ENCODE assay signal across 25 cellular contexts in the genomic region with DNA sequence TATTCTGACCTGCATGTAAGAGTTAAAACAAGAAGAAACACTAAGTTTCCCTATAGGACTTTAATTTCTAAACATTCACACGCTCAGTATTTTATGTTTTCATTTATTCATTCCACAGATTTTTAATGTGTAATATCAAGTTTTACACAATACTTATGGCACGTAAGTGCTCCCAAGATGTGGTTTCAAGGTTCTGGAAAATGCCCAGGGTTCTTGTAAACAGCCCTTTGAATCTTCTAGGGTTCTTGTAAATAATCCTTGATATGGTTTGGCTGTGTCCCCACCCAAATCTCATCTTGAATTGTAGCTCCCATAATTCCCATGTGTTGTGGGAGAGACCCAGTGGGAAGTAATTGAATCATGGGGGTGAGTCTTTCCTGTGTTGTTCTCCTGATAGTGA.
"Had no signal": no experiment of that assay in that cellular context is flagged by ENCODE, and none has a peak within 500 bp of the region (broad histone marks: within the 10 kb centered on the region; RNA-seq: fewer than 3 reads in every experiment).

No MANE protein-coding gene starts in this region.

- H3K4me3 ChIP-seq: coronary artery, dorsolateral prefrontal cortex, esophagus muscularis mucosa, gastrocnemius medialis, heart right ventricle, left lung, lower lobe of right lung had no signal

- FAIRE-seq: colon, endothelial cell of umbilical vein, islet of Langerhans, keratinocyte had no signal

- H3K9me3 ChIP-seq: esophagus muscularis mucosa, gastrocnemius medialis, heart right ventricle, lower lobe of right lung had no signal

- H3K36me3 Mint-ChIP-seq: naive thymus-derived CD4-positive, alpha-beta T cell; natural killer cell had no signal

- H3K4me1 Mint-ChIP-seq: naive thymus-derived CD4-positive, alpha-beta T cell; natural killer cell had no signal

- H3K4me3 Mint-ChIP-seq: naive thymus-derived CD4-positive, alpha-beta T cell; natural killer cell had no signal

- H3K27me3 ChIP-seq: dorsolateral prefrontal cortex, esophagus muscularis mucosa, gastrocnemius medialis, heart right ventricle, left lung had no signal

- DNase-seq: dermis blood vessel endothelial cell; dorsolateral prefrontal cortex; effector CD4-positive, alpha-beta T cell; effector memory CD4-positive, alpha-beta T cell; foreskin fibroblast; foreskin melanocyte; gastrocnemius medialis; glutamatergic neuron; head of caudate nucleus; heart right ventricle; hippocampal formation; left cardiac atrium; left lung; left ventricle myocardium superior; lower lobe of right lung; mesenchymal stem cell; midbrain; naive thymus-derived CD4-positive, alpha-beta T cell; natural killer cell had no signal

- H3K27ac Mint-ChIP-seq: naive thymus-derived CD4-positive, alpha-beta T cell; natural killer cell had no signal

- H3K36me3 ChIP-seq: esophagus muscularis mucosa, gastrocnemius medialis, heart right ventricle, left lung, lower lobe of right lung had no signal

- H3K27ac ChIP-seq: coronary artery, dorsolateral prefrontal cortex, esophagus muscularis mucosa, gastrocnemius medialis, heart right ventricle, left lung, lower lobe of right lung had no signal

- H3K4me1 ChIP-seq: gastrocnemius medialis, lower lobe of right lung had no signal
